30 cellular contexts compared by ENCODE assay signal in the genomic region with DNA sequence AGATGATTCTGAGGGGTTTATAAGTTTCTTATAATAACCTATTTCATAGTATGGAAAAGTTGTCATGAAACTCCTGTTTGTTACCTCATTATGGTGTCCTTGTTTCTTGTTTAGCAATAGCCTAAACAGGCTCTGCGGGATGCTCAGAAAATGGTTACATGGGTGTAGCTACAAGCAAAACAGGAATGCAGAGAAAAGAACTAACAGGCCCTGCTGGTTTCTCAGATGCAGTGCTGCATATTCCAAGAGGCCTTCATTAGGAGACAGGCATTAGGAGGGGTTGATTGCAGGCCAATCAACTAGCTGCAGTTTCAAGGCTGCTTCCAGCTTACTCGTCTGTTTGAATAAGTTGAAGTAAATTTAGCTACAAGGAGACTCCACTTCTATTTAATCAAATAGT. TPM values are rescaled to one million over a fixed set of nuclear protein-coding genes. Genes with fewer than 3 reads are reported as not detected.
DNase-seq lines count a peak whose midpoint lies in the region; ATAC-seq and TF ChIP-seq lines count a peak whose summit lies in the region.
"Had no signal": no experiment of that assay in that cellular context is flagged by ENCODE, and none has a peak within 500 bp of the region (broad histone marks: within the 10 kb centered on the region; RNA-seq: fewer than 3 reads in every experiment).

No MANE protein-coding gene starts in this region.

- no peaks in the 10 kb centered on the region for H3K36me3 ChIP-seq in iPS-20b (ENCODE audit: insufficient read depth, low read depth, low read length)
- H3K36me3 ChIP-seq: adrenal gland, BLaER1, stomach had no signal

- TF ChIP-seq CTCF in epithelial cell of esophagus (IDR thresholded peaks at IDR 0.05; ENCODE audit: insufficient read depth, low read depth, low read length, missing control alignments): peak; percentile 23

- ATAC-seq in HG03520 (IDR thresholded peaks at IDR 0.05; ENCODE audit: unreplicated experiment): no peak
- no peak for ATAC-seq in GM21737 (IDR thresholded peaks at IDR 0.05; ENCODE audit: unreplicated experiment)
- ATAC-seq in natural killer cell treated with Interleukin-12 subunit alpha and Interleukin-12 subunit beta and Interleukin-15 and Interleukin-18, amount 100 ng/mL, for 72 hours: no peak
- ATAC-seq: activated CD4-positive, alpha-beta T cell treated with anti-CD3 and anti-CD28 coated beads for 36 hours; activated CD8-positive, alpha-beta T cell treated with anti-CD3 and anti-CD28 coated beads for 36 hours; activated T-helper 17 cell treated with anti-CD3 and anti-CD28 coated beads, Interleukin-2, amount 50 U/mL, for 72 hours; GM12878; naive thymus-derived CD8-positive, alpha-beta T cell; Panc1; psoas muscle had no signal

- H3K27ac ChIP-seq in iPS-20b (ENCODE audit: low read length): peak overlapping the region; percentile 58
- H3K27ac ChIP-seq: adrenal gland, BLaER1, psoas muscle, stomach had no signal

- H3K4me3 ChIP-seq in epithelial cell of esophagus (ENCODE audit: low read length) (no peak overlapping the region), iPS-20b (ENCODE audit: low read length) (no peak overlapping the region)
- H3K4me3 ChIP-seq: adrenal gland, BLaER1, GM12878, psoas muscle, stomach had no signal

- H3K27me3 Mint-ChIP-seq in natural killer cell treated with Interleukin-12 subunit alpha and Interleukin-12 subunit beta and Interleukin-15 and Interleukin-18, amount 100 ng/mL, for 72 hours: peaks cover 0 to 4% of the 10 kb centered on the region in 2 donors
- H3K27me3 Mint-ChIP-seq: activated CD4-positive, alpha-beta T cell treated with anti-CD3 and anti-CD28 coated beads for 36 hours; activated naive CD4-positive, alpha-beta T cell treated with anti-CD3 and anti-CD28 coated beads, Interleukin-2, amount 10 ng/mL, durations not matched to agents 7 days and 5 days; activated T-helper 17 cell treated with anti-CD3 and anti-CD28 coated beads, Interleukin-2, amount 50 U/mL, for 72 hours; central memory CD8-positive, alpha-beta T cell had no signal

- H3K9me3 Mint-ChIP-seq in natural killer cell treated with Interleukin-12 subunit alpha and Interleukin-12 subunit beta and Interleukin-15 and Interleukin-18, amount 100 ng/mL, for 72 hours: no peaks in the 10 kb centered on the region
- H3K9me3 Mint-ChIP-seq: activated CD8-positive, alpha-beta T cell treated with anti-CD3 and anti-CD28 coated beads for 36 hours; activated naive CD4-positive, alpha-beta T cell treated with anti-CD3 and anti-CD28 coated beads, Interleukin-2, amount 10 ng/mL, durations not matched to agents 7 days and 5 days; activated T-helper 17 cell treated with anti-CD3 and anti-CD28 coated beads, Interleukin-2, amount 50 U/mL, for 72 hours; naive thymus-derived CD8-positive, alpha-beta T cell had no signal

- no peaks in the 10 kb centered on the region for H3K36me3 Mint-ChIP-seq in natural killer cell treated with Interleukin-12 subunit alpha and Interleukin-12 subunit beta and Interleukin-15 and Interleukin-18, amount 100 ng/mL, for 72 hours
- H3K36me3 Mint-ChIP-seq: activated naive CD4-positive, alpha-beta T cell treated with anti-CD3 and anti-CD28 coated beads, Interleukin-2, amount 10 ng/mL, durations not matched to agents 7 days and 5 days; naive thymus-derived CD8-positive, alpha-beta T cell had no signal

- peaks cover 38% of the 10 kb centered on the region; the same call in 1 of the 2 replicates for H3K4me1 ChIP-seq in iPS-20b (ENCODE audit: insufficient read depth, low read length)
- H3K4me1 ChIP-seq: adrenal gland, BLaER1, psoas muscle, stomach had no signal

- DNase-seq in NCI-H69 (lab: John Stamatoyannopoulos, UW): peak; percentile 8
- DNase-seq in epithelial cell of esophagus (ENCODE audit: low read depth): peak; percentile 84
- DNase-seq in ureter (ENCODE audit: low spot score): peak; percentile 57
- DNase-seq in natural killer cell treated with Interleukin-12 subunit alpha and Interleukin-12 subunit beta and Interleukin-15 and Interleukin-18, amount 100 ng/mL, for 72 hours (ENCODE audit: low spot score): no peak
- DNase-seq: activated CD4-positive, alpha-beta T cell treated with anti-CD3 and anti-CD28 coated beads for 36 hours; activated CD8-positive, alpha-beta T cell treated with anti-CD3 and anti-CD28 coated beads for 36 hours; activated naive CD4-positive, alpha-beta T cell treated with anti-CD3 and anti-CD28 coated beads, Interleukin-2, amount 10 ng/mL, durations not matched to agents 7 days and 5 days; adrenal gland; dermis blood vessel endothelial cell; DMS153; hypothalamus; KBM-7; kidney glomerular epithelial cell; naive thymus-derived CD8-positive, alpha-beta T cell; NCI-H1105; NCI-H1930; NCI-H526; psoas muscle; SHP77 treated with DMSO at 0.1 percent for 48 hours; stimulated activated CD4-positive, alpha-beta T cell treated with anti-CD3 and anti-CD28 coated beads, Interleukin-4, amount 100 ng/mL, for 1 hour; stomach; SW 1271 had no signal

- no peak overlapping the region for H3K27ac Mint-ChIP-seq in natural killer cell treated with Interleukin-12 subunit alpha and Interleukin-12 subunit beta and Interleukin-15 and Interleukin-18, amount 100 ng/mL, for 72 hours
- H3K27ac Mint-ChIP-seq: activated CD4-positive, alpha-beta T cell treated with anti-CD3 and anti-CD28 coated beads for 36 hours; activated CD8-positive, alpha-beta T cell treated with anti-CD3 and anti-CD28 coated beads for 36 hours; activated naive CD4-positive, alpha-beta T cell treated with anti-CD3 and anti-CD28 coated beads, Interleukin-2, amount 10 ng/mL, durations not matched to agents 7 days and 5 days; activated T-helper 17 cell treated with anti-CD3 and anti-CD28 coated beads, Interleukin-2, amount 50 U/mL, for 72 hours had no signal

- H3K9ac ChIP-seq in iPS-20b (ENCODE audit: low read depth, low read length): no peak overlapping the region
- H3K9ac ChIP-seq: BLaER1 had no signal

- no peak overlapping the region for H3K4me3 Mint-ChIP-seq in natural killer cell treated with Interleukin-12 subunit alpha and Interleukin-12 subunit beta and Interleukin-15 and Interleukin-18, amount 100 ng/mL, for 72 hours
- H3K4me3 Mint-ChIP-seq: activated CD4-positive, alpha-beta T cell treated with anti-CD3 and anti-CD28 coated beads for 36 hours; activated CD8-positive, alpha-beta T cell treated with anti-CD3 and anti-CD28 coated beads for 36 hours; activated naive CD4-positive, alpha-beta T cell treated with anti-CD3 and anti-CD28 coated beads, Interleukin-2, amount 10 ng/mL, durations not matched to agents 7 days and 5 days; activated T-helper 17 cell treated with anti-CD3 and anti-CD28 coated beads, Interleukin-2, amount 50 U/mL, for 72 hours; central memory CD8-positive, alpha-beta T cell; naive thymus-derived CD8-positive, alpha-beta T cell had no signal

- no peaks in the 10 kb centered on the region for H3K4me1 Mint-ChIP-seq in natural killer cell treated with Interleukin-12 subunit alpha and Interleukin-12 subunit beta and Interleukin-15 and Interleukin-18, amount 100 ng/mL, for 72 hours (ENCODE audit: low read depth in 2 of 2)
- H3K4me1 Mint-ChIP-seq: activated CD4-positive, alpha-beta T cell treated with anti-CD3 and anti-CD28 coated beads for 36 hours; activated naive CD4-positive, alpha-beta T cell treated with anti-CD3 and anti-CD28 coated beads, Interleukin-2, amount 10 ng/mL, durations not matched to agents 7 days and 5 days; activated T-helper 17 cell treated with anti-CD3 and anti-CD28 coated beads, Interleukin-2, amount 50 U/mL, for 72 hours; central memory CD8-positive, alpha-beta T cell had no signal

- H3K9me3 ChIP-seq in iPS-20b (ENCODE audit: insufficient read depth, low read depth, low read length): no peaks in the 10 kb centered on the region
- H3K9me3 ChIP-seq: adrenal gland, BLaER1, psoas muscle, stomach had no signal

- H3K27me3 ChIP-seq in iPS-20b (ENCODE audit: insufficient read depth, low read length): no peaks in the 10 kb centered on the region
- H3K27me3 ChIP-seq: adrenal gland, BLaER1, stomach had no signal

RNA-seq across cellular contexts. Expression of gene HPGD, which starts 37.6 kb away (rescaled TPM):
- total RNA-seq in ureter: 527 TPM
- 1 to 10 TPM; 7.3 to 8.2 TPM for total RNA-seq in natural killer cell treated with Interleukin-12 subunit alpha and Interleukin-12 subunit beta and Interleukin-15 and Interleukin-18, amount 100 ng/mL, for 72 hours

Comparison
In these comparisons a context has a peak if more than half of its experiments do, and no peak if none do; other contexts are left out.
1. RNA of gene HPGD, which starts 37.6 kb away (total RNA-seq): 527 TPM in ureter (single experiment); 7.3 to 8.2 TPM in natural killer cell treated with Interleukin-12 subunit alpha and Interleukin-12 subunit beta and Interleukin-15 and Interleukin-18, amount 100 ng/mL, for 72 hours; every median in the first group is over 10 times any median in the second.